15 cellular contexts compared by ENCODE assay signal in the genomic region with DNA sequence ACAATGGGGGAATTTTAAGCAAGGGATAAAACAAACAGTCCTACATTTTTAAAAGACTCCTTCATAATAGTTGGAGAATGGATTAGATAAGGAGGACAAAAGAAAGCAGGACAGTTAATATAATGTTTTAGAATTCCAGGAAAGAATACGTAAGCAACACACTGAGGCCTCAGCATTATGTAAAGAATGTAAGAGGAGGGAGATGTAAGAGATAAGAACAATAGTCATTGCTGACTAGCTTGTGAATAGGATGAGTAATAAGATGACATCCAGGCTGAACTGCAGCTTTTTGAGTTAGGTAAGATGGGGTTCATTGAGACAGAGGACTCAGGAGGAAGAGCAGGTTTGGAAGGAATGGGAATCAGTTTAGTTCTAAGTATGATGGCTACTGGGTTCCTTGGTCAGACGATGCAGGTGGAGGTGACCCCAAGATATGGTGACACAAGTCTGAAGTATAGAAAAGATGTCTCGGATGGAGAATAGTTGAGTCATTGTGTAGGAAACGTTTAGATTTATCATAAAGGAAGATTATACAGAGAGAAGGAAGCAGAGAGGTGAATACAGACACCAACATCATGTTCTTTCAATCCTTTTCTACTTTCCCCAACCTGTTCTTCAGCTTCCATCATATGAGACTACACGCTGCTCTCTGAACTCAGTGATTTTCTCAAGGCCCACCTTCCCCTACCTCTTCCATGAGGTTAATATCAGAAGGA.
DNase-seq lines count a peak whose midpoint lies in the region; TF ChIP-seq lines count a peak whose summit lies in the region.
"Had no signal": no experiment of that assay in that cellular context is flagged by ENCODE, and none has a peak within 500 bp of the region (broad histone marks: within the 10 kb centered on the region; RNA-seq: fewer than 3 reads in every experiment).

No MANE protein-coding gene starts in this region.

- DNase-seq in H4 (ENCODE audit: low spot score): peak; percentile 5
- no peak for DNase-seq in SK-N-SH
- peak; percentile 92 for DNase-seq in fibroblast of pulmonary artery (ENCODE audit: low read depth)
- no peak for DNase-seq in smooth muscle cell (lab: John Stamatoyannopoulos, UW; ENCODE audit: unreplicated experiment)
- no peak for DNase-seq in NCI-H748 treated with DMSO at 0.1 percent for 48 hours (lab: John Stamatoyannopoulos, UW)
- no peak for DNase-seq in effector CD8-positive, alpha-beta T cell (lab: John Stamatoyannopoulos, UW)
- no peak for DNase-seq in OCI-LY7 (ENCODE audit: low spot score)
- DNase-seq in pons (ENCODE audit: low spot score): no peak
- DNase-seq: activated CD4-positive, CD25-positive, alpha-beta regulatory T cell treated with anti-CD3 and anti-CD28 coated beads, Interleukin-2, amount 50 U/mL, for 72 hours; activated T-cell treated with anti-CD3 and anti-CD28 coated beads, Interleukin-2, amount 50 U/mL, for 72 hours; DND-41; H9; NCI-H1436; NK-92 treated with Interleukin-12 subunit alpha and Interleukin-12 subunit beta, amount 100 ng/mL, for 24 hours; transverse colon had no signal

- intact Hi-C loops in OCI-LY7 (cut with micrococcal nuclease; ENCODE audit: unreplicated experiment): no loop called here

- 26% methylated on average over 5 of the region's 5 CpGs for WGBS in SK-N-SH (ENCODE audit: low lambda C conversion rate)
- WGBS in smooth muscle cell (ENCODE audit: low lambda C conversion rate): 71% methylated on average over 5 of the region's 5 CpGs

- H3K4me3 ChIP-seq in SK-N-SH (ENCODE audit: low read depth in 2 of 2, low read length in 1 of 2) (no peak overlapping the region), fibroblast of pulmonary artery (replicated peaks; ENCODE audit: low read depth, low read length) (no peak overlapping the region), smooth muscle cell (no peak overlapping the region), OCI-LY7 (ENCODE audit: low read depth, low read length, poor library complexity, severe bottlenecking) (no peak overlapping the region)
- H3K4me3 ChIP-seq: transverse colon had no signal

- peak overlapping the region; percentile 67 for H3K4me2 ChIP-seq in SK-N-SH
- H3K4me2 ChIP-seq in smooth muscle cell: no peak overlapping the region
- H3K4me2 ChIP-seq in OCI-LY7 (ENCODE audit: low read length): no peak overlapping the region

- H3K27me3 ChIP-seq in SK-N-SH (ENCODE audit: insufficient read depth) (no peaks in the 10 kb centered on the region), smooth muscle cell (ENCODE audit: low read depth) (no peaks in the 10 kb centered on the region)
- H3K27me3 ChIP-seq: transverse colon had no signal

- TF ChIP-seq EP300 in SK-N-SH (IDR thresholded peaks at IDR 0.05; ENCODE audit: borderline replicate concordance in 1 of 2, low read depth in 1 of 2, low read length in 1 of 2): peak in 1 of 2 experiments; percentile 96; a peak in 2 of 4 replicates

- no peak overlapping the region; the same call in 1 of the 2 replicates for H2AFZ ChIP-seq in SK-N-SH (ENCODE audit: low read depth)
- peak overlapping the region; percentile 4 for H2AFZ ChIP-seq in smooth muscle cell (ENCODE audit: low read depth)
- no peak overlapping the region for H2AFZ ChIP-seq in OCI-LY7 (ENCODE audit: low read length)

- H3K9me3 ChIP-seq in SK-N-SH (no peaks in the 10 kb centered on the region), smooth muscle cell (replicated peaks; ENCODE audit: low read depth) (no peaks in the 10 kb centered on the region), OCI-LY7 (ENCODE audit: low read length) (no peaks in the 10 kb centered on the region)
- H3K9me3 ChIP-seq: transverse colon had no signal

- peaks cover 6 to 34% of the 10 kb centered on the region in 2 experiments for H3K36me3 ChIP-seq in SK-N-SH (replicated peaks in 1 of 2; ENCODE audit: control insufficient read depth in 1 of 2, insufficient read depth in 2 of 2, low read length in 1 of 2)
- no peaks in the 10 kb centered on the region for H3K36me3 ChIP-seq in smooth muscle cell (ENCODE audit: low read depth)
- H3K36me3 ChIP-seq in OCI-LY7 (ENCODE audit: insufficient read depth, low read length): no peaks in the 10 kb centered on the region
- H3K36me3 ChIP-seq: transverse colon had no signal

- H3F3A ChIP-seq in SK-N-SH (replicated peaks; ENCODE audit: insufficient read depth): peaks cover 27% of the 10 kb centered on the region
- H3F3A ChIP-seq in smooth muscle cell (ENCODE audit: low read depth): no peaks in the 10 kb centered on the region

- H3K79me2 ChIP-seq in SK-N-SH (ENCODE audit: insufficient read depth): no peaks in the 10 kb centered on the region
- H3K79me2 ChIP-seq in smooth muscle cell (ENCODE audit: low read depth): no peaks in the 10 kb centered on the region
- no peaks in the 10 kb centered on the region for H3K79me2 ChIP-seq in OCI-LY7 (ENCODE audit: insufficient read depth, low read depth, low read length)

- peak overlapping the region; percentile 71 for H3K9ac ChIP-seq in SK-N-SH
- no peak overlapping the region for H3K9ac ChIP-seq in smooth muscle cell (ENCODE audit: low read depth)

- TF ChIP-seq RAD21 in SK-N-SH (IDR thresholded peaks at IDR 0.05; ENCODE audit: low read length): no peak

- CTCF ChIA-PET in SK-N-SH (lab: Yijun Ruan, JAX): no interaction called here
- CTCF ChIA-PET in OCI-LY7 (lab: Charles Lee; ENCODE audit: unreplicated experiment): no interaction called here

- H3K9me2 ChIP-seq in SK-N-SH (no peaks in the 10 kb centered on the region), OCI-LY7 (ENCODE audit: insufficient read depth, low read length) (no peaks in the 10 kb centered on the region)

- POLR2A ChIA-PET in SK-N-SH (lab: Yijun Ruan, JAX) (no interaction called here), OCI-LY7 (lab: Charles Lee) (no interaction called here)

- H4K20me1 ChIP-seq in SK-N-SH (ENCODE audit: insufficient read depth) (no peaks in the 10 kb centered on the region), smooth muscle cell (ENCODE audit: low read depth) (no peaks in the 10 kb centered on the region), OCI-LY7 (ENCODE audit: insufficient read depth, low read length) (no peaks in the 10 kb centered on the region)

- no TSS peak for BruUV-seq in OCI-LY7 (replicated peaks; lab: Mats Ljungman, UMichigan)

- TF ChIP-seq CTCF in SK-N-SH (IDR thresholded peaks at IDR 0.05) (no peak), fibroblast of pulmonary artery (IDR thresholded peaks at IDR 0.05; ENCODE audit: low read length, missing control alignments) (no peak), smooth muscle cell (IDR thresholded peaks at IDR 0.05; ENCODE audit: borderline replicate concordance, insufficient read depth, poor library complexity, severe bottlenecking) (no peak), OCI-LY7 (conservative IDR thresholded peaks at IDR 0.05; ENCODE audit: low read length) (no peak)

- peak overlapping the region; percentile 64 to 98 for H3K27ac ChIP-seq in SK-N-SH (ENCODE audit: low read depth in 2 of 2, low read length in 1 of 2)
- H3K27ac ChIP-seq in smooth muscle cell (ENCODE audit: low read depth): peak overlapping the region; percentile 89
- H3K27ac ChIP-seq in OCI-LY7 (ENCODE audit: low read depth, low read length, poor library complexity, severe bottlenecking): no peak overlapping the region
- H3K27ac ChIP-seq: transverse colon had no signal

- peaks cover 13 to 37% of the 10 kb centered on the region in 2 experiments for H3K4me1 ChIP-seq in SK-N-SH (ENCODE audit: control insufficient read depth in 1 of 2, insufficient read depth in 2 of 2, low read depth in 1 of 2, low read length in 1 of 2)
- peaks cover 15% of the 10 kb centered on the region for H3K4me1 ChIP-seq in smooth muscle cell (ENCODE audit: low read depth)
- no peaks in the 10 kb centered on the region for H3K4me1 ChIP-seq in OCI-LY7 (ENCODE audit: insufficient read depth, low read length, poor library complexity, severe bottlenecking)

TF ChIP-seq in SK-N-SH, 30 proteins besides CTCF, POLR2A, EP300 and RAD21 (continues in another document):
- TF ChIP-seq, protein P1, sequence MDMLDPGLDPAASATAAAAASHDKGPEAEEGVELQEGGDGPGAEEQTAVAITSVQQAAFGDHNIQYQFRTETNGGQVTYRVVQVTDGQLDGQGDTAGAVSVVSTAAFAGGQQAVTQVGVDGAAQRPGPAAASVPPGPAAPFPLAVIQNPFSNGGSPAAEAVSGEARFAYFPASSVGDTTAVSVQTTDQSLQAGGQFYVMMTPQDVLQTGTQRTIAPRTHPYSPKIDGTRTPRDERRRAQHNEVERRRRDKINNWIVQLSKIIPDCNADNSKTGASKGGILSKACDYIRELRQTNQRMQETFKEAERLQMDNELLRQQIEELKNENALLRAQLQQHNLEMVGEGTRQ (IDR thresholded peaks at IDR 0.05; ENCODE audit: borderline replicate concordance, low read depth, low read length): no peak
- TF ChIP-seq FOSL2 (IDR thresholded peaks at IDR 0.05; ENCODE audit: borderline replicate concordance, low read depth) (peak; percentile 98), FOXM1 (IDR thresholded peaks at IDR 0.05; ENCODE audit: low read depth) (peak; percentile 86), RCOR1 (IDR thresholded peaks at IDR 0.05; ENCODE audit: low read length) (no peak), SMC3 (IDR thresholded peaks at IDR 0.05; ENCODE audit: low read depth, low read length) (no peak), POLR2AphosphoS5 (IDR thresholded peaks at IDR 0.05; ENCODE audit: low read depth, low read length) (peak; percentile 66; the same call in 1 of the 2 replicates)
- TF ChIP-seq, protein P2, sequence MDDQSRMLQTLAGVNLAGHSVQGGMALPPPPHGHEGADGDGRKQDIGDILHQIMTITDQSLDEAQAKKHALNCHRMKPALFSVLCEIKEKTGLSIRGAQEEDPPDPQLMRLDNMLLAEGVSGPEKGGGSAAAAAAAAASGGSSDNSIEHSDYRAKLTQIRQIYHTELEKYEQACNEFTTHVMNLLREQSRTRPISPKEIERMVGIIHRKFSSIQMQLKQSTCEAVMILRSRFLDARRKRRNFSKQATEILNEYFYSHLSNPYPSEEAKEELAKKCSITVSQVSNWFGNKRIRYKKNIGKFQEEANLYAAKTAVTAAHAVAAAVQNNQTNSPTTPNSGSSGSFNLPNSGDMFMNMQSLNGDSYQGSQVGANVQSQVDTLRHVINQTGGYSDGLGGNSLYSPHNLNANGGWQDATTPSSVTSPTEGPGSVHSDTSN (IDR thresholded peaks at IDR 0.05): peak; percentile 82

Comparison
In these comparisons a context has a peak if more than half of its experiments do, and no peak if none do; other contexts are left out.
1. DNase-seq: peak in H4 (single experiment) and fibroblast of pulmonary artery (single experiment); none in SK-N-SH (single experiment), smooth muscle cell (single experiment), NCI-H748 treated with DMSO at 0.1 percent for 48 hours (single experiment), effector CD8-positive, alpha-beta T cell (single experiment), OCI-LY7 (single experiment) and pons (single experiment).